Comparison of ENCODE assay signal across 8 cellular contexts in genomic region chr4:38310446-38311043, GRCh38.
DNase-seq lines count a peak whose midpoint lies in the region; TF ChIP-seq lines count a peak whose summit lies in the region.

No MANE protein-coding gene starts in this region.

- no peak overlapping the region for H3K4me3 ChIP-seq in Jurkat, Clone E6-1 (ENCODE audit: low read length)
- H3K4me3 ChIP-seq in BE2C (ENCODE audit: low read depth, low read length), result no peak overlapping the region

- TF ChIP-seq CTCF in BE2C (IDR thresholded peaks at IDR 0.05; ENCODE audit: low read depth, low read length), result no peak

- H3K27me3 ChIP-seq in BE2C, result no peaks in the 10 kb centered on the region

- DNase-seq in NK-92 treated with Interleukin-12 subunit alpha and Interleukin-12 subunit beta, amount 100 ng/mL, for 24 hours (lab: John Stamatoyannopoulos, UW), result peak; percentile 60
- DNase-seq in NK-92 (lab: John Stamatoyannopoulos, UW; ENCODE audit: unreplicated experiment) (no peak), ACHN (no peak), BE2C (no peak), NCI-H2107 (lab: John Stamatoyannopoulos, UW) (no peak)
- peak; percentile 97 for DNase-seq in Jurkat, Clone E6-1 (ENCODE audit: low read depth, low spot score)
- peak; percentile 47 for DNase-seq in activated effector memory CD4-positive, alpha-beta T cell treated with Interleukin-2 at 50 U/mL for 16 hours
- peak; percentile 7 to 31 for DNase-seq in stimulated activated CD4-positive, alpha-beta T cell treated with anti-CD3 and anti-CD28 coated beads, Interleukin-1b, Interleukin-23, amount 100 ng/mL, for 1 hour (ENCODE audit: low read depth in 2 of 2)

- H3K9me3 ChIP-seq in BE2C, result no peaks in the 10 kb centered on the region

- H3K36me3 ChIP-seq in BE2C, result no peaks in the 10 kb centered on the region

- no peaks in the 10 kb centered on the region for H3K4me1 ChIP-seq in BE2C

- in situ Hi-C loops in ACHN (cut with HindIII; ENCODE audit: low pct_ligation_motif_present, low pct_unique_long_range_greater_than_20kb, low sequenced_read_pairs), result no loop called here

Comparison
In these comparisons a context has a peak if more than half of its experiments do, and no peak if none do; other contexts are left out.
1. DNase-seq: peak in NK-92 treated with Interleukin-12 subunit alpha and Interleukin-12 subunit beta, amount 100 ng/mL, for 24 hours (single experiment), Jurkat, Clone E6-1 (single experiment), activated effector memory CD4-positive, alpha-beta T cell treated with Interleukin-2 at 50 U/mL for 16 hours (single experiment) and stimulated activated CD4-positive, alpha-beta T cell treated with anti-CD3 and anti-CD28 coated beads, Interleukin-1b, Interleukin-23, amount 100 ng/mL, for 1 hour (2 of 2); none in NK-92 (single experiment), ACHN (single experiment), BE2C (single experiment) and NCI-H2107 (single experiment).